In genomic region chr1:159214149-159214760, GRCh38 we compare ENCODE assay signal across 8 cellular contexts.
DNase-seq lines count a peak whose midpoint lies in the region; ATAC-seq and TF ChIP-seq lines count a peak whose summit lies in the region.

No MANE protein-coding gene starts in this region.

- no peak overlapping the region for H3K4me3 ChIP-seq in OCI-LY3 (ENCODE audit: low read length)

- no peaks in the 10 kb centered on the region for H3K4me1 Mint-ChIP-seq in activated naive CD4-positive, alpha-beta T cell treated with anti-CD3 and anti-CD28 coated beads, Interleukin-2, amount 50 U/mL, for 24 hours

- DNase-seq in NCI-H2081 (lab: John Stamatoyannopoulos, UW) (peak; percentile 43 to 49), NCI-H2081 treated with DMSO at 0.1 percent for 48 hours (lab: John Stamatoyannopoulos, UW) (no peak), HEK293T (ENCODE audit: extremely low spot score) (peak; percentile 67), iPS-NIHi11 (ENCODE audit: low spot score) (peak; percentile 58)
- DNase-seq in stimulated activated CD4-positive, alpha-beta T cell treated with anti-CD3 and anti-CD28 coated beads, Interleukin-2, amount 100 ng/mL, for 24 hours, result peak; percentile 42 to 49

- H3K4me1 ChIP-seq in OCI-LY3 (ENCODE audit: low read length), result peaks cover 21% of the 10 kb centered on the region

- no peaks in the 10 kb centered on the region for H3K36me3 ChIP-seq in OCI-LY3 (replicated peaks; ENCODE audit: low read depth, low read length)

- no peaks in the 10 kb centered on the region for H3K9me3 Mint-ChIP-seq in activated naive CD4-positive, alpha-beta T cell treated with anti-CD3 and anti-CD28 coated beads, Interleukin-2, amount 50 U/mL, for 24 hours

- no peaks in the 10 kb centered on the region for H3K36me3 Mint-ChIP-seq in activated naive CD4-positive, alpha-beta T cell treated with anti-CD3 and anti-CD28 coated beads, Interleukin-2, amount 50 U/mL, for 24 hours

- H3K9ac ChIP-seq in OCI-LY3 (ENCODE audit: low read length), result no peak overlapping the region

- H3K9me3 ChIP-seq in OCI-LY3 (ENCODE audit: insufficient read depth, low read length), result no peaks in the 10 kb centered on the region

- POLR2A ChIA-PET in HEK293T (lab: Yijun Ruan, JAX), result interaction anchor here (0.9 kb wide), 1 partner anchor 65 kb away, joined by 3 read pairs; no protein-coding TSS in a partner anchor

- no peak overlapping the region for H3K27ac ChIP-seq in OCI-LY3 (ENCODE audit: low read length)

- peak overlapping the region; percentile 11 for H3K27ac Mint-ChIP-seq in activated naive CD4-positive, alpha-beta T cell treated with anti-CD3 and anti-CD28 coated beads, Interleukin-2, amount 50 U/mL, for 24 hours

- H4K20me1 ChIP-seq in OCI-LY3 (ENCODE audit: insufficient read depth, low read length), result no peaks in the 10 kb centered on the region

- H3K4me2 ChIP-seq in OCI-LY3 (ENCODE audit: low read length), result no peak overlapping the region

- TF ChIP-seq CTCF in OCI-LY3 (IDR thresholded peaks at IDR 0.05; ENCODE audit: low read depth, low read length), result peak; percentile 96

- H3K27me3 Mint-ChIP-seq in activated naive CD4-positive, alpha-beta T cell treated with anti-CD3 and anti-CD28 coated beads, Interleukin-2, amount 50 U/mL, for 24 hours, result peaks cover 31% of the 10 kb centered on the region

- peaks cover 4% of the 10 kb centered on the region for H3K27me3 ChIP-seq in OCI-LY3 (ENCODE audit: low read depth, low read length)

- H3K4me3 Mint-ChIP-seq in activated naive CD4-positive, alpha-beta T cell treated with anti-CD3 and anti-CD28 coated beads, Interleukin-2, amount 50 U/mL, for 24 hours, result no peak overlapping the region

- CTCF ChIA-PET in HEK293T (lab: Yijun Ruan, JAX), result interaction anchor here (0.6 to 2.9 kb wide), 5 partner anchors 15 to 88 kb away, joined by 3 to 37 read pairs (median 4); no protein-coding TSS in a partner anchor

- no peak for ATAC-seq in GM18861 (IDR thresholded peaks at IDR 0.05; ENCODE audit: unreplicated experiment)

- no peak overlapping the region for H2AFZ ChIP-seq in OCI-LY3 (ENCODE audit: low read depth, low read length)

- no peaks in the 10 kb centered on the region for H3K79me2 ChIP-seq in OCI-LY3 (ENCODE audit: low read length)

TF ChIP-seq in HEK293T, 16 proteins besides CTCF, POLR2A, EP300 and RAD21:
- TF ChIP-seq FOXM1 (IDR thresholded peaks at IDR 0.05; ENCODE audit: borderline replicate concordance) (no peak), HDGF (IDR thresholded peaks at IDR 0.05; ENCODE audit: borderline replicate concordance) (no peak), FOXA1 (IDR thresholded peaks at IDR 0.05) (no peak), SUZ12 (IDR thresholded peaks at IDR 0.05) (no peak), L3MBTL2 (conservative IDR thresholded peaks at IDR 0.05) (no peak), TARDBP (IDR thresholded peaks at IDR 0.05) (no peak), BHLHE40 (IDR thresholded peaks at IDR 0.05; ENCODE audit: borderline replicate concordance) (no peak), CTBP1 (IDR thresholded peaks at IDR 0.05; ENCODE audit: borderline replicate concordance) (no peak), FOXK2 (IDR thresholded peaks at IDR 0.05) (no peak), ELF4 (IDR thresholded peaks at IDR 0.05) (no peak), LEF1 (IDR thresholded peaks at IDR 0.05; ENCODE audit: borderline replicate concordance) (no peak)
